20 cellular contexts compared by ENCODE assay signal in genomic region chr19:29546583-29547190, GRCh38. TPM values are rescaled to one million over a fixed set of nuclear protein-coding genes. Genes with fewer than 3 reads are reported as not detected.
DNase-seq lines count a peak whose midpoint lies in the region; ATAC-seq and TF ChIP-seq lines count a peak whose summit lies in the region.
"Had no signal": no experiment of that assay in that cellular context is flagged by ENCODE, and none has a peak within 500 bp of the region (broad histone marks: within the 10 kb centered on the region; RNA-seq: fewer than 3 reads in every experiment).

No MANE protein-coding gene starts in this region.

- H3K4me2 ChIP-seq in hepatocyte = no peak overlapping the region
- H3K4me2 ChIP-seq: GM23338 had no signal

- intact Hi-C loops in posterior vena cava (cut with DNase I) = no loop called here
- intact Hi-C loops in CD8-positive, alpha-beta T cell (cut with DNase I, micrococcal nuclease) = no loop called here

- peaks cover 27% of the 10 kb centered on the region for H3K27me3 Mint-ChIP-seq in stimulated activated naive CD8-positive, alpha-beta T cell treated with anti-CD3 and anti-CD28 coated beads, Interleukin-15, amount 100 ng/mL, for 72 hours
- H3K27me3 Mint-ChIP-seq in CD8-positive, alpha-beta T cell (ENCODE audit: low read depth) = peaks cover 10% of the 10 kb centered on the region

- H2AFZ ChIP-seq in hepatocyte = no peak overlapping the region
- H2AFZ ChIP-seq: GM23338 had no signal

- DNase-seq in stimulated activated naive CD8-positive, alpha-beta T cell treated with anti-CD3 and anti-CD28 coated beads, Interleukin-15, Interleukin-2, amounts not matched to agents 100 U/mL and 50 U/mL, for 24 hours = no peak
- DNase-seq in stimulated activated naive CD8-positive, alpha-beta T cell treated with anti-CD3 and anti-CD28 coated beads, Interleukin-15, amount 100 ng/mL, for 72 hours = no peak
- DNase-seq in hepatocyte (ENCODE audit: low spot score) = peak; percentile 49
- DNase-seq in posterior vena cava (ENCODE audit: low spot score) = peak; percentile 34
- DNase-seq in NOMO-1 (lab: John Stamatoyannopoulos, UW; ENCODE audit: unreplicated experiment in 2 of 2) = no peak
- no peak for DNase-seq in CD8-positive, alpha-beta T cell
- DNase-seq in NCI-H1436 treated with DMSO at 0.1 percent for 48 hours (lab: John Stamatoyannopoulos, UW) = no peak
- DNase-seq: BE2C; EL; NCI-H1092; NCI-H1694; NCI-H2107; NCI-H226; NCI-H526; NK-92 treated with Interleukin-12 subunit alpha and Interleukin-12 subunit beta, amount 100 ng/mL, for 24 hours; PC-3 had no signal

- no peaks in the 10 kb centered on the region for H4K20me1 ChIP-seq in hepatocyte (ENCODE audit: insufficient read depth, poor library complexity, severe bottlenecking)

- 37% methylated on average over 7 of the region's 10 CpGs for WGBS in hepatocyte (ENCODE audit: low lambda C conversion rate, missing lambda C conversion rate)

- CTCF ChIA-PET in CD8-positive, alpha-beta T cell (lab: Charles Lee) = no interaction called here

- no peaks in the 10 kb centered on the region for H3K79me2 ChIP-seq in hepatocyte

- no peak overlapping the region for H3K4me3 Mint-ChIP-seq in stimulated activated naive CD8-positive, alpha-beta T cell treated with anti-CD3 and anti-CD28 coated beads, Interleukin-15, amount 100 ng/mL, for 72 hours
- no peak overlapping the region for H3K4me3 Mint-ChIP-seq in CD8-positive, alpha-beta T cell
- H3K4me3 Mint-ChIP-seq: GM23338 had no signal

- POLR2A ChIA-PET in CD8-positive, alpha-beta T cell (lab: Charles Lee) = no interaction called here

- H3K27ac Mint-ChIP-seq in stimulated activated naive CD8-positive, alpha-beta T cell treated with anti-CD3 and anti-CD28 coated beads, Interleukin-15, amount 100 ng/mL, for 72 hours = no peak overlapping the region
- H3K27ac Mint-ChIP-seq in CD8-positive, alpha-beta T cell = no peak overlapping the region
- H3K27ac Mint-ChIP-seq: GM23338 had no signal

- H3K9me2 ChIP-seq in hepatocyte (replicated peaks; ENCODE audit: insufficient read depth) = no peaks in the 10 kb centered on the region

- H3K27me3 ChIP-seq in hepatocyte = no peaks in the 10 kb centered on the region
- H3K27me3 ChIP-seq in CD8-positive, alpha-beta T cell (ENCODE audit: insufficient read depth, low read length) = no peaks in the 10 kb centered on the region
- H3K27me3 ChIP-seq: BE2C had no signal

- H3K4me1 ChIP-seq in hepatocyte (ENCODE audit: insufficient read depth) = peaks cover 8% of the 10 kb centered on the region
- no peaks in the 10 kb centered on the region for H3K4me1 ChIP-seq in CD8-positive, alpha-beta T cell (ENCODE audit: insufficient read depth, low read length)
- H3K4me1 ChIP-seq: BE2C had no signal

- H3K9me3 ChIP-seq in hepatocyte (ENCODE audit: low read depth) = no peaks in the 10 kb centered on the region
- no peaks in the 10 kb centered on the region for H3K9me3 ChIP-seq in CD8-positive, alpha-beta T cell (ENCODE audit: low read length)
- H3K9me3 ChIP-seq: BE2C had no signal

- peaks cover 6% of the 10 kb centered on the region for H3K4me1 Mint-ChIP-seq in stimulated activated naive CD8-positive, alpha-beta T cell treated with anti-CD3 and anti-CD28 coated beads, Interleukin-15, amount 100 ng/mL, for 72 hours
- no peaks in the 10 kb centered on the region for H3K4me1 Mint-ChIP-seq in CD8-positive, alpha-beta T cell (ENCODE audit: low read depth)

- H3K36me3 ChIP-seq in hepatocyte (replicated peaks; ENCODE audit: insufficient read depth, low read depth) = no peaks in the 10 kb centered on the region
- no peaks in the 10 kb centered on the region for H3K36me3 ChIP-seq in CD8-positive, alpha-beta T cell (ENCODE audit: insufficient read depth, low read length)
- H3K36me3 ChIP-seq: BE2C had no signal

- H3K36me3 Mint-ChIP-seq in CD8-positive, alpha-beta T cell = no peaks in the 10 kb centered on the region

- no peak overlapping the region for H3K4me3 ChIP-seq in hepatocyte
- no peak overlapping the region for H3K4me3 ChIP-seq in CD8-positive, alpha-beta T cell (ENCODE audit: low read depth, low read length)
- H3K4me3 ChIP-seq: GM23338, K562 had no signal

- ATAC-seq in stimulated activated naive CD8-positive, alpha-beta T cell treated with anti-CD3 and anti-CD28 coated beads, Interleukin-15, Interleukin-2, amounts not matched to agents 100 U/mL and 50 U/mL, for 24 hours = peak; percentile 78
- no peak for ATAC-seq in stimulated activated naive CD8-positive, alpha-beta T cell treated with anti-CD3 and anti-CD28 coated beads, Interleukin-15, amount 100 ng/mL, for 72 hours
- ATAC-seq in CD8-positive, alpha-beta T cell = no peak
- ATAC-seq: GM23338, K562, PC-3, Right ventricle myocardium inferior had no signal

- TF ChIP-seq CTCF in hepatocyte (IDR thresholded peaks at IDR 0.05; ENCODE audit: poor library complexity) = no peak
- no peak for TF ChIP-seq CTCF in CD8-positive, alpha-beta T cell (IDR thresholded peaks at IDR 0.05)

- H3K27ac ChIP-seq in hepatocyte = peak overlapping the region; percentile 45
- H3K27ac ChIP-seq in CD8-positive, alpha-beta T cell (ENCODE audit: low read depth, low read length) = no peak overlapping the region

- peaks cover 0 to 4% of the 10 kb centered on the region in 2 donors for H3K9me3 Mint-ChIP-seq in stimulated activated naive CD8-positive, alpha-beta T cell treated with anti-CD3 and anti-CD28 coated beads, Interleukin-15, amount 100 ng/mL, for 72 hours
- H3K9me3 Mint-ChIP-seq in CD8-positive, alpha-beta T cell = no peaks in the 10 kb centered on the region

RNA-seq across cellular contexts. Expression of gene VSTM2B, which starts 20.9 kb away (rescaled TPM):
- total RNA-seq in hepatocyte (0.47 and 1.2 TPM in 2 replicates), posterior vena cava (not detected)
- polyA plus RNA-seq in hepatocyte = 0.34 and 1.1 TPM in 2 replicates
- total RNA-seq in CD8-positive, alpha-beta T cell = not detected
- total RNA-seq: K562, PC-3, Right ventricle myocardium inferior had no signal
- polyA plus RNA-seq: AG04450, K562 had no signal

RNA-seq across cellular contexts. Expression of gene POP4, which starts 59.4 kb away (rescaled TPM):
- total RNA-seq in hepatocyte (68.9 and 69.5 TPM in 2 replicates), posterior vena cava (10 to 100 TPM; 41.4 to 49.1 TPM)
- polyA plus RNA-seq in hepatocyte = 91.8 and 111 TPM in 2 replicates
- total RNA-seq in CD8-positive, alpha-beta T cell = 10 to 100 TPM; 43.2 to 47.5 TPM

Comparison
In these comparisons a context has a peak if more than half of its experiments do, and no peak if none do; other contexts are left out.
1. DNase-seq: peak in hepatocyte (single experiment) and posterior vena cava (single experiment); none in stimulated activated naive CD8-positive, alpha-beta T cell treated with anti-CD3 and anti-CD28 coated beads, Interleukin-15, Interleukin-2, amounts not matched to agents 100 U/mL and 50 U/mL, for 24 hours (single experiment), stimulated activated naive CD8-positive, alpha-beta T cell treated with anti-CD3 and anti-CD28 coated beads, Interleukin-15, amount 100 ng/mL, for 72 hours (0 of 2), NOMO-1 (0 of 2), CD8-positive, alpha-beta T cell (0 of 7) and NCI-H1436 treated with DMSO at 0.1 percent for 48 hours (single experiment).